18 cellular contexts compared by ENCODE assay signal in the genomic region with DNA sequence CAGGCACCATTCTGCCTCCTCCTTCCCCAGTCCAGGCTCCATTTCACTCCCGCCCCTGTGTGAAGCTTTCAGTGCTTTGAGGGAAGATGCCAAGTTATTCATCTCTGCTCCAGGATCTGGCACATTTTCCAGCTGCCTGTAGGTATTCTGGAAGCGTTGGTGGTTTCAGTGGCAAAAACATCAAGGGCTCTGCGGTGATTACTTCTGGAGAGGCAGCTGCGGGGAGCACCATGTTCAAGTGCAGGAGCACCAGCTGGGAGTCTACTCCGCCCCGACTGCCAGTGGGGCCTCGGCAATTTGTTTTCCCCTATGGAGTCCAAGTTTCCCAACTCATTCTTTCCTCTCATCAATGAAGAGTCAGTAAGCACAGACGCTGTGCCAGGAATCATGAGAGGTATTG.
DNase-seq lines count a peak whose midpoint lies in the region; ATAC-seq and TF ChIP-seq lines count a peak whose summit lies in the region.
"Had no signal": no experiment of that assay in that cellular context is flagged by ENCODE, and none has a peak within 500 bp of the region (broad histone marks: within the 10 kb centered on the region; RNA-seq: fewer than 3 reads in every experiment).

No MANE protein-coding gene starts in this region.

- TF ChIP-seq CTCF in omental fat pad (IDR thresholded peaks at IDR 0.05), result no peak
- TF ChIP-seq CTCF in GM20000 (IDR thresholded peaks at IDR 0.05; ENCODE audit: extremely low read depth, missing control alignments), result no peak

- DNase-seq in Daoy (ENCODE audit: low read depth) (peak; percentile 17), NCI-H446 treated with DMSO at 0.1 percent for 48 hours (lab: John Stamatoyannopoulos, UW) (peak; percentile 87), cerebellum (ENCODE audit: low spot score) (peak; percentile 8), omental fat pad (ENCODE audit: low spot score) (no peak), GM20000 (ENCODE audit: low spot score) (no peak)
- DNase-seq: CD4-positive, CD25-positive, alpha-beta regulatory T cell; DMS 273 treated with DMSO at 0.1 percent for 48 hours; HFFc6; KBM-7; NCI-H1105 treated with DMSO at 0.1 percent for 48 hours; NCI-H1694; NCI-H2081 treated with DMSO at 0.1 percent for 48 hours; NCI-H510A; NCI-H82 had no signal

- peak; percentile 56 for ATAC-seq in omental fat pad (ENCODE audit: low FRiP score)
- no peak for ATAC-seq in GM21423 (IDR thresholded peaks at IDR 0.05; ENCODE audit: unreplicated experiment)
- no peak for ATAC-seq in HG02981 (IDR thresholded peaks at IDR 0.05; ENCODE audit: unreplicated experiment)
- no peak for ATAC-seq in HG03025 (IDR thresholded peaks at IDR 0.05; ENCODE audit: low FRiP score, unreplicated experiment)
- ATAC-seq: Right ventricle myocardium inferior had no signal

Comparison
In these comparisons a context has a peak if more than half of its experiments do, and no peak if none do; other contexts are left out.
1. DNase-seq: peak in Daoy (single experiment), NCI-H446 treated with DMSO at 0.1 percent for 48 hours (single experiment) and cerebellum (single experiment); none in omental fat pad (single experiment) and GM20000 (single experiment).